In genomic region chr3:192831111-192831644, GRCh38 we compare ENCODE assay signal across 10 cellular contexts.
DNase-seq lines count a peak whose midpoint lies in the region; ATAC-seq and TF ChIP-seq lines count a peak whose summit lies in the region.
"Had no signal": no experiment of that assay in that cellular context is flagged by ENCODE, and none has a peak within 500 bp of the region (broad histone marks: within the 10 kb centered on the region; RNA-seq: fewer than 3 reads in every experiment).

No MANE protein-coding gene starts in this region.

- H3K9me3 ChIP-seq in thyroid gland (no peaks in the 10 kb centered on the region), esophagus muscularis mucosa (no peaks in the 10 kb centered on the region)

- TF ChIP-seq CTCF in AG04449 (IDR thresholded peaks at IDR 0.05; ENCODE audit: insufficient read depth, low read length, missing control alignments) (no peak), epithelial cell of esophagus (IDR thresholded peaks at IDR 0.05; ENCODE audit: insufficient read depth, low read depth, low read length, missing control alignments) (no peak), thyroid gland (IDR thresholded peaks at IDR 0.05) (no peak), esophagus muscularis mucosa (IDR thresholded peaks at IDR 0.05) (no peak)

- POLR2A ChIA-PET in AG04449 (lab: Yijun Ruan, JAX): no interaction called here

- no peak for TF ChIP-seq EP300 in esophagus muscularis mucosa (IDR thresholded peaks at IDR 0.05)

- H3K36me3 ChIP-seq in thyroid gland: no peaks in the 10 kb centered on the region
- no peaks in the 10 kb centered on the region for H3K36me3 ChIP-seq in esophagus muscularis mucosa

- peak; percentile 56 for ATAC-seq in GM19035 (IDR thresholded peaks at IDR 0.05; ENCODE audit: unreplicated experiment)
- ATAC-seq in HG03439 (IDR thresholded peaks at IDR 0.05; ENCODE audit: unreplicated experiment): no peak

- H3K4me1 ChIP-seq in thyroid gland (peaks cover 0 to 4% of the 10 kb centered on the region in 2 donors), esophagus muscularis mucosa (peaks cover 17 to 54% (median 48%) of the 10 kb centered on the region in 4 donors)

- CTCF ChIA-PET in AG04449 (lab: Yijun Ruan, JAX): interaction anchor here (1.7 kb wide), 1 partner anchor 84 kb away, joined by 5 read pairs; no protein-coding TSS in a partner anchor

- peak overlapping the region; percentile 23; the same call in 1 of the 2 replicates for H3K4me3 ChIP-seq in AG04449 (ENCODE audit: low read depth, low read length)
- no peak overlapping the region for H3K4me3 ChIP-seq in epithelial cell of esophagus (ENCODE audit: low read length)
- no peak overlapping the region for H3K4me3 ChIP-seq in thyroid gland (replicated peaks in 1 of 3)
- H3K4me3 ChIP-seq in esophagus muscularis mucosa: no peak overlapping the region

- H3K27ac ChIP-seq in thyroid gland (no peak overlapping the region), esophagus muscularis mucosa (replicated peaks in 1 of 4) (no peak overlapping the region)
- H3K27ac ChIP-seq: epithelial cell of prostate had no signal

- TF ChIP-seq POLR2A in thyroid gland (IDR thresholded peaks at IDR 0.05) (no peak), esophagus muscularis mucosa (IDR thresholded peaks at IDR 0.05; ENCODE audit: low read depth) (no peak)

- 83 to 88% methylated on average over 6 of the region's 6 CpGs for WGBS in thyroid gland, 2 donors
- 64% methylated on average over 6 of the region's 6 CpGs for whole genome bisulfite sequencing in esophagus muscularis mucosa

- peak; percentile 91 for DNase-seq in AG04449 (ENCODE audit: low read depth, low spot score)
- peak; percentile 68 for DNase-seq in HT1080 (ENCODE audit: low read depth)
- DNase-seq in epithelial cell of esophagus (ENCODE audit: low read depth): peak; percentile 78
- no peak for DNase-seq in putamen (ENCODE audit: low spot score)
- DNase-seq in thyroid gland: no peak
- no peak for DNase-seq in esophagus muscularis mucosa (ENCODE audit: extremely low spot score)
- DNase-seq: posterior cingulate gyrus had no signal

- no peaks in the 10 kb centered on the region for H3K27me3 ChIP-seq in thyroid gland
- no peaks in the 10 kb centered on the region for H3K27me3 ChIP-seq in esophagus muscularis mucosa

- intact Hi-C loops in thyroid gland (cut with DNase I): no loop called here
- intact Hi-C loops in esophagus muscularis mucosa (cut with DNase I): loop anchor here (5.0 kb wide), 1 partner anchor 86 kb away; the partner anchor contains the start of gene MB21D2

Comparison
In these comparisons a context has a peak if more than half of its experiments do, and no peak if none do; other contexts are left out.
1. DNase-seq: peak in AG04449 (single experiment), HT1080 (single experiment) and epithelial cell of esophagus (single experiment); none in putamen (single experiment), thyroid gland (0 of 2) and esophagus muscularis mucosa (single experiment).